22 cellular contexts compared by ENCODE assay signal in genomic region chr1:104856091-104856490, GRCh38.
A peak's percentile ranks its signal among the peaks of the same experiment; 100 is the strongest.
DNase-seq lines count a peak whose midpoint lies in the region; ATAC-seq, FAIRE-seq and TF ChIP-seq lines count a peak whose summit lies in the region.
"Had no signal": no experiment of that assay in that cellular context is flagged by ENCODE, and none has a peak within 500 bp of the region (broad histone marks: within the 10 kb centered on the region; RNA-seq: fewer than 3 reads in every experiment).

No MANE protein-coding gene starts in this region.

- H3K27me3 ChIP-seq in GM23338 (ENCODE audit: insufficient read depth), result no peaks in the 10 kb centered on the region
- no peaks in the 10 kb centered on the region for H3K27me3 ChIP-seq in spleen (replicated peaks in 1 of 7)
- H3K27me3 ChIP-seq: BE2C had no signal

- H3K27ac Mint-ChIP-seq in GM23338, result no peak overlapping the region
- H3K27ac Mint-ChIP-seq: CD4-positive, CD25-positive, alpha-beta regulatory T cell; CD8-positive, alpha-beta memory T cell had no signal

- H3K4me3 ChIP-seq in GM23338 (no peak overlapping the region), kidney (ENCODE audit: low read length in 2 of 2) (no peak overlapping the region), spleen (no peak overlapping the region)
- H3K4me3 ChIP-seq: GM23248 had no signal

- intact Hi-C loops in kidney (cut with DNase I) (no loop called here), spleen (cut with DNase I; ENCODE audit: low total_unique reads) (no loop called here)

- no peak overlapping the region for H3K9ac ChIP-seq in kidney (ENCODE audit: low read length in 2 of 2)
- H3K9ac ChIP-seq: GM23248 had no signal

- no peak for FAIRE-seq in kidney (lab: Jason Lieb, UNC)
- FAIRE-seq: A204.1, D721Med, G401.6, GM12891, GM19239, H54 had no signal

- no peaks in the 10 kb centered on the region for H3K4me1 ChIP-seq in GM23338 (ENCODE audit: insufficient read depth)
- H3K4me1 ChIP-seq in kidney (ENCODE audit: control insufficient read depth in 1 of 2, insufficient read depth in 1 of 2, low read depth in 1 of 2, low read length in 2 of 2), result no peaks in the 10 kb centered on the region
- H3K4me1 ChIP-seq in spleen, result no peaks in the 10 kb centered on the region
- H3K4me1 ChIP-seq: BE2C had no signal

- no peaks in the 10 kb centered on the region for H3K9me2 ChIP-seq in GM23338 (ENCODE audit: insufficient read depth)

- H2AFZ ChIP-seq in GM23338, result peak overlapping the region; percentile 32; the same call in 1 of the 2 replicates
- H2AFZ ChIP-seq: GM23248 had no signal

- 85 to 96% (median 90%) methylated on average over 16 of the region's 16 CpGs for WGBS in spleen, 5 donors

- no peaks in the 10 kb centered on the region for H3K4me1 Mint-ChIP-seq in GM23338
- H3K4me1 Mint-ChIP-seq: CD4-positive, CD25-positive, alpha-beta regulatory T cell; CD8-positive, alpha-beta memory T cell had no signal

- H3K4me2 ChIP-seq in GM23338, result no peak overlapping the region

- no peaks in the 10 kb centered on the region for H3K36me3 Mint-ChIP-seq in GM23338 (ENCODE audit: low read depth)
- H3K36me3 Mint-ChIP-seq: CD4-positive, CD25-positive, alpha-beta regulatory T cell; CD8-positive, alpha-beta memory T cell had no signal

- TF ChIP-seq CTCF in GM23338 (conservative IDR thresholded peaks at IDR 0.05; ENCODE audit: low read depth in 2 of 2), result no peak
- no peak for TF ChIP-seq CTCF in kidney (IDR thresholded peaks at IDR 0.05; ENCODE audit: borderline replicate concordance, extremely low read depth, insufficient read depth)
- TF ChIP-seq CTCF in spleen (IDR thresholded peaks at IDR 0.05 in 8 of 11, conservative IDR thresholded peaks at IDR 0.05 in 3 of 11), result no peak

- peaks cover 4% of the 10 kb centered on the region; the same call in 1 of the 3 replicates for H3K9me3 Mint-ChIP-seq in GM23338

- DNase-seq in D341Med (ENCODE audit: low spot score) (peak; percentile 3), GM23338 (ENCODE audit: low spot score) (no peak), kidney (peak; percentile 48), spleen (peak; percentile 45), middle frontal gyrus (ENCODE audit: extremely low spot score, low spot score) (no peak), GM19240 (ENCODE audit: insufficient read length, low spot score) (no peak)
- DNase-seq: ACHN; C1 segment of cervical spinal cord; CD4-positive, CD25-positive, alpha-beta regulatory T cell; CD8-positive, alpha-beta memory T cell; COR-L47; GM23248; HCEC 1CT had no signal

- no peak overlapping the region for H3K4me3 Mint-ChIP-seq in GM23338
- H3K4me3 Mint-ChIP-seq: CD4-positive, CD25-positive, alpha-beta regulatory T cell; CD8-positive, alpha-beta memory T cell had no signal

- no peaks in the 10 kb centered on the region for H3F3A ChIP-seq in GM23338 (replicated peaks; ENCODE audit: low read depth)

- no peak for TF ChIP-seq POLR2A in spleen (IDR thresholded peaks at IDR 0.05)

- no peaks in the 10 kb centered on the region for H4K20me1 ChIP-seq in GM23338 (replicated peaks; ENCODE audit: insufficient read depth)

- H3K9me3 ChIP-seq in kidney (ENCODE audit: control insufficient read depth in 1 of 2, low read length in 2 of 2) (no peaks in the 10 kb centered on the region), spleen (peaks cover 0 to 34% (median 17%) of the 10 kb centered on the region in 8 donors)
- H3K9me3 ChIP-seq: BE2C had no signal

- no peaks in the 10 kb centered on the region for H3K36me3 ChIP-seq in GM23338 (ENCODE audit: insufficient read depth)
- H3K36me3 ChIP-seq in kidney (ENCODE audit: control insufficient read depth in 1 of 2, insufficient read depth in 2 of 2, low read length in 2 of 2), result no peaks in the 10 kb centered on the region
- H3K36me3 ChIP-seq in spleen, result no peaks in the 10 kb centered on the region
- H3K36me3 ChIP-seq: BE2C had no signal

- H3K27ac ChIP-seq in GM23338 (ENCODE audit: low read depth), result no peak overlapping the region
- H3K27ac ChIP-seq in kidney (ENCODE audit: low read depth in 2 of 2, low read length in 2 of 2), result no peak overlapping the region
- H3K27ac ChIP-seq in spleen, result no peak overlapping the region
- H3K27ac ChIP-seq: GM23248, HL-60 had no signal

- no peak for ATAC-seq in GM23338
- no peak for ATAC-seq in HG03439 (IDR thresholded peaks at IDR 0.05; ENCODE audit: unreplicated experiment)

- H3K79me2 ChIP-seq in GM23338 (replicated peaks; ENCODE audit: insufficient read depth), result no peaks in the 10 kb centered on the region

- H3K27me3 Mint-ChIP-seq in GM23338 (ENCODE audit: insufficient read depth, low read depth, poor library complexity), result no peaks in the 10 kb centered on the region
- H3K27me3 Mint-ChIP-seq: CD4-positive, CD25-positive, alpha-beta regulatory T cell; CD8-positive, alpha-beta memory T cell had no signal

TF ChIP-seq in GM23338, 12 proteins besides CTCF, POLR2A, EP300 and RAD21:
- no peak for TF ChIP-seq EZH2phosphoT487 (IDR thresholded peaks at IDR 0.05; ENCODE audit: unreplicated experiment)
- no peak for TF ChIP-seq POLR2AphosphoS5 (IDR thresholded peaks at IDR 0.05; ENCODE audit: low read depth)
- no peak for TF ChIP-seq ZNF331 (CRISPR knock-in tag; IDR thresholded peaks at IDR 0.05; ENCODE audit: low read depth)
- TF ChIP-seq ZNF114 (CRISPR knock-in tag; IDR thresholded peaks at IDR 0.05), result no peak
- TF ChIP-seq, protein P1, sequence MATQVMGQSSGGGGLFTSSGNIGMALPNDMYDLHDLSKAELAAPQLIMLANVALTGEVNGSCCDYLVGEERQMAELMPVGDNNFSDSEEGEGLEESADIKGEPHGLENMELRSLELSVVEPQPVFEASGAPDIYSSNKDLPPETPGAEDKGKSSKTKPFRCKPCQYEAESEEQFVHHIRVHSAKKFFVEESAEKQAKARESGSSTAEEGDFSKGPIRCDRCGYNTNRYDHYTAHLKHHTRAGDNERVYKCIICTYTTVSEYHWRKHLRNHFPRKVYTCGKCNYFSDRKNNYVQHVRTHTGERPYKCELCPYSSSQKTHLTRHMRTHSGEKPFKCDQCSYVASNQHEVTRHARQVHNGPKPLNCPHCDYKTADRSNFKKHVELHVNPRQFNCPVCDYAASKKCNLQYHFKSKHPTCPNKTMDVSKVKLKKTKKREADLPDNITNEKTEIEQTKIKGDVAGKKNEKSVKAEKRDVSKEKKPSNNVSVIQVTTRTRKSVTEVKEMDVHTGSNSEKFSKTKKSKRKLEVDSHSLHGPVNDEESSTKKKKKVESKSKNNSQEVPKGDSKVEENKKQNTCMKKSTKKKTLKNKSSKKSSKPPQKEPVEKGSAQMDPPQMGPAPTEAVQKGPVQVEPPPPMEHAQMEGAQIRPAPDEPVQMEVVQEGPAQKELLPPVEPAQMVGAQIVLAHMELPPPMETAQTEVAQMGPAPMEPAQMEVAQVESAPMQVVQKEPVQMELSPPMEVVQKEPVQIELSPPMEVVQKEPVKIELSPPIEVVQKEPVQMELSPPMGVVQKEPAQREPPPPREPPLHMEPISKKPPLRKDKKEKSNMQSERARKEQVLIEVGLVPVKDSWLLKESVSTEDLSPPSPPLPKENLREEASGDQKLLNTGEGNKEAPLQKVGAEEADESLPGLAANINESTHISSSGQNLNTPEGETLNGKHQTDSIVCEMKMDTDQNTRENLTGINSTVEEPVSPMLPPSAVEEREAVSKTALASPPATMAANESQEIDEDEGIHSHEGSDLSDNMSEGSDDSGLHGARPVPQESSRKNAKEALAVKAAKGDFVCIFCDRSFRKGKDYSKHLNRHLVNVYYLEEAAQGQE (IDR thresholded peaks at IDR 0.05; ENCODE audit: unreplicated experiment), result no peak
TF ChIP-seq in GM23338: peak in this region for 0.

Comparison
In these comparisons a context has a peak if more than half of its experiments do, and no peak if none do; other contexts are left out.
1. DNase-seq: peak in D341Med (single experiment), kidney (single experiment) and spleen (single experiment); none in GM23338 (single experiment), middle frontal gyrus (single experiment) and GM19240 (single experiment).